Comparison of ENCODE assay signal across 7 cellular contexts in genomic region chr19:51531349-51532315, GRCh38. TPM values are rescaled to one million over a fixed set of nuclear protein-coding genes. Genes with fewer than 3 reads are reported as not detected.
DNase-seq lines count a peak whose midpoint lies in the region; ATAC-seq, FAIRE-seq and TF ChIP-seq lines count a peak whose summit lies in the region.

Gene SIGLEC6, minus strand, starts transcription at chr19:51531670. Its CDS starts 22 bp downstream, at chr19:51531648.

- no peaks in the 10 kb centered on the region for H3K9me3 ChIP-seq in pancreas

- H3K36me3 ChIP-seq in pancreas, result no peaks in the 10 kb centered on the region

- no peaks in the 10 kb centered on the region for H3K9me3 Mint-ChIP-seq in activated naive CD8-positive, alpha-beta T cell treated with anti-CD3 and anti-CD28 coated beads, Interleukin-2, amount 50 U/mL, for 24 hours

- no peak for FAIRE-seq in pancreas (lab: Jason Lieb, UNC)

- 20 to 24% methylated on average over 24 to 25 of the region's 25 CpGs for WGBS in pancreas, 2 donors

- intact Hi-C loops in pancreas (cut with DNase I), result no loop called here

- no peak within 1 kb of the TSS for H3K27ac Mint-ChIP-seq in activated naive CD8-positive, alpha-beta T cell treated with anti-CD3 and anti-CD28 coated beads, Interleukin-2, amount 50 U/mL, for 24 hours

- no peak within 1 kb of the TSS for H3K4me3 ChIP-seq in pancreas

- no peaks in the 10 kb centered on the region for H3K4me1 ChIP-seq in pancreas

- ATAC-seq in GM18909 (IDR thresholded peaks at IDR 0.05; ENCODE audit: poor library complexity, unreplicated experiment) (peak; percentile 60), HG03039 (IDR thresholded peaks at IDR 0.05; ENCODE audit: unreplicated experiment) (peak; percentile 61), pancreas (peak in 3 of 4 donors; percentile 30 to 87 (median 74)), HG03520 (IDR thresholded peaks at IDR 0.05; ENCODE audit: unreplicated experiment) (no peak)
- ATAC-seq in activated naive CD8-positive, alpha-beta T cell treated with anti-CD3 and anti-CD28 coated beads, Interleukin-2, amount 50 U/mL, for 24 hours, result peak; percentile 91

- peak; percentile 31 for DNase-seq in activated naive CD8-positive, alpha-beta T cell treated with anti-CD3 and anti-CD28 coated beads, Interleukin-2, amount 50 U/mL, for 24 hours
- DNase-seq in pancreas (peak in 1 of 6 donors; percentile 67), SHP77 (lab: John Stamatoyannopoulos, UW) (no peak), NCI-H1436 (lab: John Stamatoyannopoulos, UW) (no peak)

- TF ChIP-seq CTCF in pancreas (IDR thresholded peaks at IDR 0.05), result no peak

- H3K36me3 Mint-ChIP-seq in activated naive CD8-positive, alpha-beta T cell treated with anti-CD3 and anti-CD28 coated beads, Interleukin-2, amount 50 U/mL, for 24 hours (ENCODE audit: low read depth), result no peaks in the 10 kb centered on the region

- peaks cover 57% of the 10 kb centered on the region for H3K27me3 Mint-ChIP-seq in activated naive CD8-positive, alpha-beta T cell treated with anti-CD3 and anti-CD28 coated beads, Interleukin-2, amount 50 U/mL, for 24 hours

- no peaks in the 10 kb centered on the region for H3K27me3 ChIP-seq in pancreas

- peaks cover 8% of the 10 kb centered on the region for H3K4me1 Mint-ChIP-seq in activated naive CD8-positive, alpha-beta T cell treated with anti-CD3 and anti-CD28 coated beads, Interleukin-2, amount 50 U/mL, for 24 hours

- no peak within 1 kb of the TSS for H3K4me3 Mint-ChIP-seq in activated naive CD8-positive, alpha-beta T cell treated with anti-CD3 and anti-CD28 coated beads, Interleukin-2, amount 50 U/mL, for 24 hours

- no peak within 1 kb of the TSS for H3K27ac ChIP-seq in pancreas

RNA-seq across cellular contexts. Expression of gene SIGLEC6, which starts in this region (rescaled TPM):
- under 1 TPM in 3 of 6 donors, not detected in 3; 0.16 to 0.67 (median 0.31) TPM for total RNA-seq in pancreas
- polyA plus RNA-seq in pancreas, result under 1 TPM in 1 of 2 donors, not detected in 1; 0.21 TPM

Comparison
In these comparisons a context has a peak if more than half of its experiments do, and no peak if none do; other contexts are left out.
1. Peak in ATAC-seq in pancreas; RNA of the gene not detected or under 1 TPM.